ENCODE assay signal across 11 cellular contexts in the genomic region with DNA sequence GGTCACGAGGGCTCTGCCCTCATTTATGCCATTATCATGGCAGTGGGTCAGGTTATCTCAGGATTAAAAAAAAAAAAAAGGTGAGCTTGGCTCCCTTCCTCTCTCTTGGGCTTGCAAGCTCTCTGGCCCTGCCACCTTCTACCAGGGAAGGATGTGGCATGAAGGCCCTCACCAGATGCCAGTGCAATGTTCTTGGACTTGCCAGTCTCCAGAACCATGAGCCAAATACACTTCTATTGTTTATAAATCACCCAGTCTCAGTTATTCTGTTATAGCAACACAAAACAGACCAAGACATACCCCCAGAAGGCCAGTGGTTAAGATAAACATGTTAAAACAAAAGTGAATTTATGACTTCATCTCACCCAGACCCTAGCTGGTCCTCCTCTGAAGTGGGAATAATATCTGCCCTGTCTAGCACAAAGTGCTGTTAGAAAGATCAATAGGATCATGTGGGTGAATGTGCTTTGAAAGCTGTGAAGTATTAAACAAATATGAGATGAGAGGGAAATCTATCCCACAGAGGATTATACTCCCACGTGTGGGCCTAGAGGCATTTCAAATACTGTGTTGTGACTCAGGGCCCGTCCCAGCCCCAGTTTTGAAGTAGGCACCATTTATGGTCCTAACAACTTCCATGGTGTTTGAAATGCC.
DNase-seq lines count a peak whose midpoint lies in the region; ATAC-seq and TF ChIP-seq lines count a peak whose summit lies in the region.
"Had no signal": no experiment of that assay in that cellular context is flagged by ENCODE, and none has a peak within 500 bp of the region (broad histone marks: within the 10 kb centered on the region; RNA-seq: fewer than 3 reads in every experiment).

No MANE protein-coding gene starts in this region.

- DNase-seq in activated CD8-positive, alpha-beta T cell treated with anti-CD3 and anti-CD28 coated beads for 36 hours: peak; percentile 29
- no peak for DNase-seq in activated CD8-positive, alpha-beta T cell treated with anti-CD3 and anti-CD28 coated beads, Interleukin-2, amount 10 ng/mL, durations not matched to agents 7 days and 5 days
- DNase-seq in T-helper 17 cell: no peak
- peak; percentile 52 to 63 for DNase-seq in foreskin keratinocyte
- DNase-seq in smooth muscle cell (lab: John Stamatoyannopoulos, UW; ENCODE audit: unreplicated experiment): no peak
- DNase-seq in cerebellar cortex (ENCODE audit: low spot score): no peak
- DNase-seq: NCI-H2107, upper lobe of right lung had no signal

- peak overlapping the region; percentile 82 for H3K27ac ChIP-seq in foreskin keratinocyte
- peak overlapping the region; percentile 73 for H3K27ac ChIP-seq in smooth muscle cell (ENCODE audit: low read depth)

- CTCF ChIA-PET in activated CD8-positive, alpha-beta T cell treated with anti-CD3 and anti-CD28 coated beads for 36 hours (lab: Charles Lee): interaction anchor here (1.1 to 5.3 kb wide), 10 partner anchors 10 to 377 kb away, joined by 3 to 69 read pairs (median 12); a partner anchor contains a TSS
- CTCF ChIA-PET in activated CD8-positive, alpha-beta T cell treated with anti-CD3 and anti-CD28 coated beads, Interleukin-2, amount 10 ng/mL, durations not matched to agents 7 days and 5 days (lab: Charles Lee): interaction anchor here (1.0 to 6.2 kb wide), 10 partner anchors 10 to 543 kb away, joined by 3 to 90 read pairs (median 12); a partner anchor contains a TSS

- H3K9me3 Mint-ChIP-seq in activated CD8-positive, alpha-beta T cell treated with anti-CD3 and anti-CD28 coated beads for 36 hours: peaks cover 4% of the 10 kb centered on the region
- H3K9me3 Mint-ChIP-seq in activated CD8-positive, alpha-beta T cell treated with anti-CD3 and anti-CD28 coated beads, Interleukin-2, amount 10 ng/mL, durations not matched to agents 7 days and 5 days (ENCODE audit: insufficient read depth): peaks cover 6% of the 10 kb centered on the region

- no peaks in the 10 kb centered on the region for H3K27me3 ChIP-seq in foreskin keratinocyte
- H3K27me3 ChIP-seq in smooth muscle cell (ENCODE audit: low read depth): no peaks in the 10 kb centered on the region
- H3K27me3 ChIP-seq: SJCRH30, upper lobe of right lung had no signal

- H3K27ac Mint-ChIP-seq in activated CD8-positive, alpha-beta T cell treated with anti-CD3 and anti-CD28 coated beads for 36 hours: peak overlapping the region; percentile 79
- no peak overlapping the region for H3K27ac Mint-ChIP-seq in activated CD8-positive, alpha-beta T cell treated with anti-CD3 and anti-CD28 coated beads, Interleukin-2, amount 10 ng/mL, durations not matched to agents 7 days and 5 days
- peak overlapping the region; percentile 29 for H3K27ac Mint-ChIP-seq in T-helper 17 cell

- no peak overlapping the region for H3K9ac ChIP-seq in smooth muscle cell (ENCODE audit: low read depth)

- no peak for TF ChIP-seq CTCF in activated CD8-positive, alpha-beta T cell treated with anti-CD3 and anti-CD28 coated beads for 36 hours (IDR thresholded peaks at IDR 0.05)
- no peak for TF ChIP-seq CTCF in foreskin keratinocyte (conservative IDR thresholded peaks at IDR 0.05)
- no peak for TF ChIP-seq CTCF in smooth muscle cell (IDR thresholded peaks at IDR 0.05; ENCODE audit: borderline replicate concordance, insufficient read depth, poor library complexity, severe bottlenecking)

- peaks cover 3% of the 10 kb centered on the region for H3K36me3 Mint-ChIP-seq in activated CD8-positive, alpha-beta T cell treated with anti-CD3 and anti-CD28 coated beads for 36 hours (ENCODE audit: low read depth)
- peaks cover 11% of the 10 kb centered on the region for H3K36me3 Mint-ChIP-seq in activated CD8-positive, alpha-beta T cell treated with anti-CD3 and anti-CD28 coated beads, Interleukin-2, amount 10 ng/mL, durations not matched to agents 7 days and 5 days (ENCODE audit: low read depth)
- no peaks in the 10 kb centered on the region for H3K36me3 Mint-ChIP-seq in T-helper 17 cell (ENCODE audit: low read depth)

- no peak overlapping the region for H2AFZ ChIP-seq in smooth muscle cell (ENCODE audit: low read depth)

- peaks cover 28% of the 10 kb centered on the region for H3F3A ChIP-seq in smooth muscle cell (ENCODE audit: low read depth)

- POLR2A ChIA-PET in activated CD8-positive, alpha-beta T cell treated with anti-CD3 and anti-CD28 coated beads for 36 hours (lab: Charles Lee): interaction anchor here (0.6 to 2.9 kb wide), 3 partner anchors 39 to 177 kb away, joined by 3 to 18 read pairs (median 4); a partner anchor contains a TSS
- POLR2A ChIA-PET in activated CD8-positive, alpha-beta T cell treated with anti-CD3 and anti-CD28 coated beads, Interleukin-2, amount 10 ng/mL, durations not matched to agents 7 days and 5 days (lab: Charles Lee): interaction anchor here (1.0 to 3.8 kb wide), 2 partner anchors 45 to 178 kb away, joined by 4 to 36 read pairs; a partner anchor contains a TSS

- no peaks in the 10 kb centered on the region for H3K9me3 ChIP-seq in T-helper 17 cell (ENCODE audit: control insufficient read depth, low read length, poor library complexity, severe bottlenecking)
- no peaks in the 10 kb centered on the region for H3K9me3 ChIP-seq in smooth muscle cell (replicated peaks; ENCODE audit: low read depth)
- H3K9me3 ChIP-seq: SJCRH30, upper lobe of right lung had no signal

- no peaks in the 10 kb centered on the region for H3K36me3 ChIP-seq in smooth muscle cell (ENCODE audit: low read depth)
- H3K36me3 ChIP-seq: SJCRH30, upper lobe of right lung had no signal

- intact Hi-C loops in activated CD8-positive, alpha-beta T cell treated with anti-CD3 and anti-CD28 coated beads for 36 hours (cut with micrococcal nuclease): loop anchor here (5.0 kb wide), 2 partner anchors 93 to 178 kb away; a partner anchor contains a TSS

- H3K4me3 Mint-ChIP-seq in activated CD8-positive, alpha-beta T cell treated with anti-CD3 and anti-CD28 coated beads for 36 hours: no peak overlapping the region
- no peak overlapping the region for H3K4me3 Mint-ChIP-seq in activated CD8-positive, alpha-beta T cell treated with anti-CD3 and anti-CD28 coated beads, Interleukin-2, amount 10 ng/mL, durations not matched to agents 7 days and 5 days
- peak overlapping the region; percentile 36 for H3K4me3 Mint-ChIP-seq in T-helper 17 cell

- no peaks in the 10 kb centered on the region for H4K20me1 ChIP-seq in smooth muscle cell (ENCODE audit: low read depth)

- H3K27me3 Mint-ChIP-seq in activated CD8-positive, alpha-beta T cell treated with anti-CD3 and anti-CD28 coated beads for 36 hours: no peaks in the 10 kb centered on the region
- H3K27me3 Mint-ChIP-seq in activated CD8-positive, alpha-beta T cell treated with anti-CD3 and anti-CD28 coated beads, Interleukin-2, amount 10 ng/mL, durations not matched to agents 7 days and 5 days (ENCODE audit: low read depth): peaks cover 4% of the 10 kb centered on the region
- H3K27me3 Mint-ChIP-seq in T-helper 17 cell: no peaks in the 10 kb centered on the region

- H3K4me1 ChIP-seq in foreskin keratinocyte: peaks cover 27% of the 10 kb centered on the region
- H3K4me1 ChIP-seq in smooth muscle cell (ENCODE audit: low read depth): peaks cover 33% of the 10 kb centered on the region

- no peaks in the 10 kb centered on the region for H3K79me2 ChIP-seq in smooth muscle cell (ENCODE audit: low read depth)

- H3K4me3 ChIP-seq in smooth muscle cell: no peak overlapping the region
- H3K4me3 ChIP-seq: SJCRH30, upper lobe of right lung had no signal

- no peak for ATAC-seq in activated CD8-positive, alpha-beta T cell treated with anti-CD3 and anti-CD28 coated beads for 36 hours
- no peak for ATAC-seq in activated CD8-positive, alpha-beta T cell treated with anti-CD3 and anti-CD28 coated beads, Interleukin-2, amount 10 ng/mL, durations not matched to agents 7 days and 5 days
- no peak for ATAC-seq in T-helper 17 cell
- ATAC-seq in foreskin keratinocyte: peak; percentile 18
- ATAC-seq in GM18519 (IDR thresholded peaks at IDR 0.05; ENCODE audit: low FRiP score, unreplicated experiment): no peak
- no peak for ATAC-seq in HG02938 (IDR thresholded peaks at IDR 0.05; ENCODE audit: unreplicated experiment)
- ATAC-seq: upper lobe of right lung had no signal

- H3K4me1 Mint-ChIP-seq in activated CD8-positive, alpha-beta T cell treated with anti-CD3 and anti-CD28 coated beads for 36 hours (ENCODE audit: low read depth): peaks cover 42% of the 10 kb centered on the region
- peaks cover 43% of the 10 kb centered on the region for H3K4me1 Mint-ChIP-seq in activated CD8-positive, alpha-beta T cell treated with anti-CD3 and anti-CD28 coated beads, Interleukin-2, amount 10 ng/mL, durations not matched to agents 7 days and 5 days (ENCODE audit: low read depth)
- peaks cover 6% of the 10 kb centered on the region for H3K4me1 Mint-ChIP-seq in T-helper 17 cell

- H3K4me2 ChIP-seq in smooth muscle cell: peak overlapping the region; percentile 38

- WGBS in smooth muscle cell (ENCODE audit: low lambda C conversion rate): 22% methylated on average over 3 of the region's 3 CpGs

Comparison
In these comparisons a context has a peak if more than half of its experiments do, and no peak if none do; other contexts are left out.
1. DNase-seq: peak in activated CD8-positive, alpha-beta T cell treated with anti-CD3 and anti-CD28 coated beads for 36 hours (single experiment) and foreskin keratinocyte (2 of 2); none in activated CD8-positive, alpha-beta T cell treated with anti-CD3 and anti-CD28 coated beads, Interleukin-2, amount 10 ng/mL, durations not matched to agents 7 days and 5 days (single experiment), T-helper 17 cell (0 of 3), smooth muscle cell (single experiment) and cerebellar cortex (single experiment).